12 cellular contexts compared by ENCODE assay signal in the genomic region with DNA sequence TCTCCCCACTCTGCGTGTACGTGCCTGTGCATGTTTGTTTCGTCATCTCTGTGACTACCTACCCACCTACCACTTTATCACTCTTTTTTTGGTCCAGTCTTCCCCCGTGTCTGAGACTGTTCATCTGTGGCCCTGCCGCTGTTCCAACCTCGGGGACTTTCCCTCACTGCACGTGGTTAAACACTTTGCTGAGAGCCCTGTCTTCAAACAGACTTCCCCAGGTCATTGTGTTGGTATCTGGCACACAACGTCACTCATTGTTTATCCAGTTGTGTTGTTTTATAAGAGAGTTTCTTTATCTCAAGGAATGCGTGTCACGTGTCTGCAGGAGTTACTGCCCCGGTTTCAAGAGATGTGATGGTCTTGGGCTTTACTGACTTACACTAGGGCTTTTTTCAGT.
DNase-seq lines count a peak whose midpoint lies in the region; ATAC-seq and TF ChIP-seq lines count a peak whose summit lies in the region.
"Had no signal": no experiment of that assay in that cellular context is flagged by ENCODE, and none has a peak within 500 bp of the region (broad histone marks: within the 10 kb centered on the region; RNA-seq: fewer than 3 reads in every experiment).

No MANE protein-coding gene starts in this region.

- H3K4me3 ChIP-seq in ascending aorta = no peak overlapping the region
- H3K4me3 ChIP-seq in hepatocyte = no peak overlapping the region
- no peak overlapping the region for H3K4me3 ChIP-seq in upper lobe of right lung
- no peak overlapping the region for H3K4me3 ChIP-seq in upper lobe of left lung
- H3K4me3 ChIP-seq: SK-N-MC had no signal

- no peaks in the 10 kb centered on the region for H4K20me1 ChIP-seq in hepatocyte (ENCODE audit: insufficient read depth, poor library complexity, severe bottlenecking)

- peak overlapping the region; percentile 6 for H3K4me2 ChIP-seq in hepatocyte

- H3K9me3 ChIP-seq in ascending aorta (no peaks in the 10 kb centered on the region), hepatocyte (ENCODE audit: low read depth) (no peaks in the 10 kb centered on the region), upper lobe of right lung (no peaks in the 10 kb centered on the region), upper lobe of left lung (no peaks in the 10 kb centered on the region)

- intact Hi-C loops in ascending aorta (cut with DNase I) = loop anchor here (5.0 kb wide), 3 partner anchors 63 to 152 kb away; no protein-coding TSS in a partner anchor
- intact Hi-C loops in upper lobe of right lung (cut with DNase I) = no loop called here

- H3K27ac Mint-ChIP-seq in activated T-cell treated with anti-CD3 and anti-CD28 coated beads, Interleukin-2, amount 50 U/mL, for 72 hours = no peak overlapping the region
- no peak overlapping the region for H3K27ac Mint-ChIP-seq in activated T-cell treated with anti-CD3 and anti-CD28 coated beads, Interleukin-2, amount 50 U/mL, for 24 hours

- H3K27me3 Mint-ChIP-seq in activated T-cell treated with anti-CD3 and anti-CD28 coated beads, Interleukin-2, amount 50 U/mL, for 72 hours (ENCODE audit: low read depth) = peaks cover 42% of the 10 kb centered on the region
- H3K27me3 Mint-ChIP-seq in activated T-cell treated with anti-CD3 and anti-CD28 coated beads, Interleukin-2, amount 50 U/mL, for 24 hours = no peaks in the 10 kb centered on the region

- H3K79me2 ChIP-seq in hepatocyte = no peaks in the 10 kb centered on the region

- TF ChIP-seq EP300 in upper lobe of left lung (IDR thresholded peaks at IDR 0.05) = no peak

- peaks cover 21 to 84% of the 10 kb centered on the region in 2 donors for H3K4me1 ChIP-seq in ascending aorta
- H3K4me1 ChIP-seq in hepatocyte (ENCODE audit: insufficient read depth) = peaks cover 21% of the 10 kb centered on the region
- H3K4me1 ChIP-seq in upper lobe of right lung = no peaks in the 10 kb centered on the region
- no peaks in the 10 kb centered on the region for H3K4me1 ChIP-seq in upper lobe of left lung

- no peaks in the 10 kb centered on the region for H3K9me3 Mint-ChIP-seq in activated T-cell treated with anti-CD3 and anti-CD28 coated beads, Interleukin-2, amount 50 U/mL, for 72 hours
- no peaks in the 10 kb centered on the region for H3K9me3 Mint-ChIP-seq in activated T-cell treated with anti-CD3 and anti-CD28 coated beads, Interleukin-2, amount 50 U/mL, for 24 hours
- H3K9me3 Mint-ChIP-seq: central memory CD8-positive, alpha-beta T cell had no signal

- H3K27ac ChIP-seq in ascending aorta (peak overlapping the region; percentile 87 to 95), hepatocyte (peak overlapping the region; percentile 37), upper lobe of right lung (no peak overlapping the region), upper lobe of left lung (peak overlapping the region in 1 of 4 donors; percentile 17)
- H3K27ac ChIP-seq: SK-N-MC had no signal

- ATAC-seq in activated T-cell treated with anti-CD3 and anti-CD28 coated beads, Interleukin-2, amount 50 U/mL, for 72 hours (replicated peaks in 1 of 2) = peak in 1 of 2 donors; percentile 47
- ATAC-seq in upper lobe of right lung = peak; percentile 64
- ATAC-seq in upper lobe of left lung (ENCODE audit: low FRiP score in 2 of 2) = no peak
- ATAC-seq in GM19351 (IDR thresholded peaks at IDR 0.05; ENCODE audit: unreplicated experiment) = no peak
- no peak for ATAC-seq in HG03521 (IDR thresholded peaks at IDR 0.05; ENCODE audit: unreplicated experiment)

- no peak overlapping the region for H2AFZ ChIP-seq in hepatocyte

- 53% methylated on average over 11 of the region's 11 CpGs for WGBS in hepatocyte (ENCODE audit: low lambda C conversion rate, missing lambda C conversion rate)
- WGBS in upper lobe of left lung, 2 donors = 54 to 62% methylated on average over 11 of the region's 11 CpGs

- no peak for TF ChIP-seq POLR2A in upper lobe of left lung (IDR thresholded peaks at IDR 0.05)

- H3K4me1 Mint-ChIP-seq in activated T-cell treated with anti-CD3 and anti-CD28 coated beads, Interleukin-2, amount 50 U/mL, for 72 hours (ENCODE audit: low read depth) = peaks cover 15% of the 10 kb centered on the region
- H3K4me1 Mint-ChIP-seq in activated T-cell treated with anti-CD3 and anti-CD28 coated beads, Interleukin-2, amount 50 U/mL, for 24 hours (ENCODE audit: low read depth) = peaks cover 2% of the 10 kb centered on the region
- H3K4me1 Mint-ChIP-seq: central memory CD8-positive, alpha-beta T cell had no signal

- no peak overlapping the region for H3K4me3 Mint-ChIP-seq in activated T-cell treated with anti-CD3 and anti-CD28 coated beads, Interleukin-2, amount 50 U/mL, for 72 hours
- H3K4me3 Mint-ChIP-seq in activated T-cell treated with anti-CD3 and anti-CD28 coated beads, Interleukin-2, amount 50 U/mL, for 24 hours = no peak overlapping the region
- H3K4me3 Mint-ChIP-seq: central memory CD8-positive, alpha-beta T cell had no signal

- H3K36me3 ChIP-seq in ascending aorta (peaks cover 0 to 6% of the 10 kb centered on the region in 2 donors), hepatocyte (replicated peaks; ENCODE audit: insufficient read depth, low read depth) (no peaks in the 10 kb centered on the region), upper lobe of right lung (no peaks in the 10 kb centered on the region), upper lobe of left lung (no peaks in the 10 kb centered on the region)

- no peak for TF ChIP-seq CTCF in ascending aorta (IDR thresholded peaks at IDR 0.05)
- no peak for TF ChIP-seq CTCF in hepatocyte (IDR thresholded peaks at IDR 0.05; ENCODE audit: poor library complexity)
- TF ChIP-seq CTCF in upper lobe of right lung (IDR thresholded peaks at IDR 0.05) = no peak
- no peak for TF ChIP-seq CTCF in upper lobe of left lung (IDR thresholded peaks at IDR 0.05)

- no peaks in the 10 kb centered on the region for H3K27me3 ChIP-seq in ascending aorta
- no peaks in the 10 kb centered on the region for H3K27me3 ChIP-seq in hepatocyte
- H3K27me3 ChIP-seq in upper lobe of right lung = no peaks in the 10 kb centered on the region
- no peaks in the 10 kb centered on the region for H3K27me3 ChIP-seq in upper lobe of left lung

- no peaks in the 10 kb centered on the region for H3K36me3 Mint-ChIP-seq in activated T-cell treated with anti-CD3 and anti-CD28 coated beads, Interleukin-2, amount 50 U/mL, for 72 hours (ENCODE audit: insufficient read depth in 2 of 2)
- H3K36me3 Mint-ChIP-seq in activated T-cell treated with anti-CD3 and anti-CD28 coated beads, Interleukin-2, amount 50 U/mL, for 24 hours (ENCODE audit: low read depth) = no peaks in the 10 kb centered on the region

- DNase-seq in activated T-cell treated with anti-CD3 and anti-CD28 coated beads, Interleukin-2, amount 50 U/mL, for 72 hours = peak; percentile 3 to 6
- DNase-seq in activated T-cell treated with anti-CD3 and anti-CD28 coated beads, Interleukin-2, amount 50 U/mL, for 24 hours = no peak
- DNase-seq in ascending aorta (ENCODE audit: low spot score in 2 of 2) (no peak), hepatocyte (ENCODE audit: low spot score) (peak; percentile 55), upper lobe of right lung (no peak), upper lobe of left lung (no peak)
- DNase-seq: GDM1, NCI-H187 had no signal

- no peaks in the 10 kb centered on the region for H3K9me2 ChIP-seq in hepatocyte (replicated peaks; ENCODE audit: insufficient read depth)

Comparison
In these comparisons a context has a peak if more than half of its experiments do, and no peak if none do; other contexts are left out.
1. DNase-seq: peak in activated T-cell treated with anti-CD3 and anti-CD28 coated beads, Interleukin-2, amount 50 U/mL, for 72 hours (2 of 2) and hepatocyte (single experiment); none in activated T-cell treated with anti-CD3 and anti-CD28 coated beads, Interleukin-2, amount 50 U/mL, for 24 hours (single experiment), ascending aorta (0 of 2), upper lobe of right lung (single experiment) and upper lobe of left lung (0 of 2).